In the genomic region with DNA sequence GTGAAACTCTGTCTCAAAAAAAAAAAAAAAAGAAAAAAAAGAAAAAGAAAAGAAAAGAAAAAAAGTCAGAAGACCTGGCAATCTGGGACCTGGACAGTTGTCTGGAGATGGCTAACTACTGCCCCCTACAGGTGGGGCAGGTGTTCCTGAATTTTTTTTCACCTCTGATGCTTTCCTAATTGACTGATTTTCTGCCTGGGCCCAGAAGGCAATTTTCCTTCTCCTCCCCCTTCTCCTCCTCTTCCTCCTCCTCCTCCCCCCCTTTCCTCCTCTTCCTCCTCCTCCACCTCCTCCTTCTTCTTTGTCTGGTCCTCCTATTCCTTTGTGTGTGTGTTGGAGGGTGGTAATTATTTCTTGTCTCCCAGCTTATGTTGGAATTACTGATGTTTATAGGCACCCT, we compare ENCODE assay signal across 8 cellular contexts. TPM values are rescaled to one million over a fixed set of nuclear protein-coding genes. Genes with fewer than 3 reads are reported as not detected.
A peak's percentile ranks its signal among the peaks of the same experiment; 100 is the strongest.
DNase-seq lines count a peak whose midpoint lies in the region; ATAC-seq and TF ChIP-seq lines count a peak whose summit lies in the region.

No MANE protein-coding gene starts in this region.

- intact Hi-C loops in activated CD8-positive, alpha-beta T cell treated with anti-CD3 and anti-CD28 coated beads for 36 hours (cut with micrococcal nuclease) = no loop called here

- no peak overlapping the region for H3K27ac ChIP-seq in CD8-positive, alpha-beta memory T cell (ENCODE audit: low read depth, low read length)

- H3K27me3 Mint-ChIP-seq in activated CD8-positive, alpha-beta T cell treated with anti-CD3 and anti-CD28 coated beads for 36 hours = peaks cover 7% of the 10 kb centered on the region
- H3K27me3 Mint-ChIP-seq in nephron progenitor cell (ENCODE audit: low read depth, poor library complexity) = peaks cover 75% of the 10 kb centered on the region
- peaks cover under 1 to 11% of the 10 kb centered on the region in 2 donors for H3K27me3 Mint-ChIP-seq in CD8-positive, alpha-beta memory T cell
- peaks cover 17 to 38% of the 10 kb centered on the region in 2 donors for H3K27me3 Mint-ChIP-seq in stimulated activated naive B cell treated with anti-CD40 and anti-IgM and Interleukin-4, amounts not matched to agents 10 μg/mL and 1 μg/mL and 100 μg/mL, for 72 hours

- H3K36me3 Mint-ChIP-seq in activated CD8-positive, alpha-beta T cell treated with anti-CD3 and anti-CD28 coated beads for 36 hours (ENCODE audit: low read depth) = no peaks in the 10 kb centered on the region
- no peaks in the 10 kb centered on the region for H3K36me3 Mint-ChIP-seq in nephron progenitor cell (ENCODE audit: low read depth)
- no peaks in the 10 kb centered on the region for H3K36me3 Mint-ChIP-seq in CD8-positive, alpha-beta memory T cell
- no peaks in the 10 kb centered on the region for H3K36me3 Mint-ChIP-seq in stimulated activated naive B cell treated with anti-CD40 and anti-IgM and Interleukin-4, amounts not matched to agents 10 μg/mL and 1 μg/mL and 100 μg/mL, for 72 hours

- peak; percentile 67 for TF ChIP-seq CTCF in LNCaP clone FGC (IDR thresholded peaks at IDR 0.05; ENCODE audit: control insufficient read depth, extremely low read depth, insufficient read depth)
- TF ChIP-seq CTCF in activated CD8-positive, alpha-beta T cell treated with anti-CD3 and anti-CD28 coated beads for 36 hours (IDR thresholded peaks at IDR 0.05) = peak; percentile 51
- TF ChIP-seq CTCF in nephron progenitor cell (IDR thresholded peaks at IDR 0.05) = peak; percentile 33

- POLR2A ChIA-PET in activated CD8-positive, alpha-beta T cell treated with anti-CD3 and anti-CD28 coated beads for 36 hours (lab: Charles Lee) = no interaction called here
- POLR2A ChIA-PET in CD8-positive, alpha-beta memory T cell (lab: Charles Lee) = no interaction called here

- no peak overlapping the region for H3K4me3 ChIP-seq in LNCaP clone FGC (ENCODE audit: low read depth, low read length)
- H3K4me3 ChIP-seq in CD8-positive, alpha-beta memory T cell (ENCODE audit: low read length) = no peak overlapping the region

- no peaks in the 10 kb centered on the region for H3K4me1 ChIP-seq in CD8-positive, alpha-beta memory T cell (ENCODE audit: insufficient read depth, low read length)

- DNase-seq in NCI-H748 (lab: John Stamatoyannopoulos, UW; ENCODE audit: unreplicated experiment) = peak; percentile 21
- DNase-seq in NCI-H748 treated with DMSO at 0.1 percent for 48 hours (lab: John Stamatoyannopoulos, UW) = no peak
- DNase-seq in LNCaP clone FGC (ENCODE audit: low read depth) = peak; percentile 23
- DNase-seq in activated CD8-positive, alpha-beta T cell treated with anti-CD3 and anti-CD28 coated beads for 36 hours = peak; percentile 43
- no peak for DNase-seq in nephron progenitor cell
- no peak for DNase-seq in CD8-positive, alpha-beta memory T cell
- no peak for DNase-seq in mesenteric fat pad (ENCODE audit: low spot score)
- no peak for DNase-seq in stimulated activated naive B cell treated with anti-CD40 and anti-IgM and Interleukin-4, amounts not matched to agents 10 μg/mL and 1 μg/mL and 100 μg/mL, for 72 hours

- H3K9me3 ChIP-seq in CD8-positive, alpha-beta memory T cell (ENCODE audit: low read length) = no peaks in the 10 kb centered on the region

- no peak for ATAC-seq in activated CD8-positive, alpha-beta T cell treated with anti-CD3 and anti-CD28 coated beads for 36 hours
- ATAC-seq in stimulated activated naive B cell treated with anti-CD40 and anti-IgM and Interleukin-4, amounts not matched to agents 10 μg/mL and 1 μg/mL and 100 μg/mL, for 72 hours (replicated peaks) = no peak

- no peaks in the 10 kb centered on the region for H3K36me3 ChIP-seq in CD8-positive, alpha-beta memory T cell (ENCODE audit: insufficient read depth, low read length)

- no peaks in the 10 kb centered on the region for H3K4me1 Mint-ChIP-seq in activated CD8-positive, alpha-beta T cell treated with anti-CD3 and anti-CD28 coated beads for 36 hours (ENCODE audit: low read depth)
- no peaks in the 10 kb centered on the region for H3K4me1 Mint-ChIP-seq in nephron progenitor cell
- no peaks in the 10 kb centered on the region for H3K4me1 Mint-ChIP-seq in CD8-positive, alpha-beta memory T cell
- no peaks in the 10 kb centered on the region for H3K4me1 Mint-ChIP-seq in stimulated activated naive B cell treated with anti-CD40 and anti-IgM and Interleukin-4, amounts not matched to agents 10 μg/mL and 1 μg/mL and 100 μg/mL, for 72 hours

- CTCF ChIA-PET in activated CD8-positive, alpha-beta T cell treated with anti-CD3 and anti-CD28 coated beads for 36 hours (lab: Charles Lee) = interaction anchor here (1.3 to 1.6 kb wide), 2 partner anchors 30 to 1407 kb away, joined by 3 to 8 read pairs; no protein-coding TSS in a partner anchor
- CTCF ChIA-PET in CD8-positive, alpha-beta memory T cell (lab: Charles Lee) = no interaction called here

- no peaks in the 10 kb centered on the region for H3K9me3 Mint-ChIP-seq in activated CD8-positive, alpha-beta T cell treated with anti-CD3 and anti-CD28 coated beads for 36 hours
- no peaks in the 10 kb centered on the region for H3K9me3 Mint-ChIP-seq in nephron progenitor cell
- peaks cover 0 to 3% (median 0%) of the 10 kb centered on the region in 5 donors for H3K9me3 Mint-ChIP-seq in CD8-positive, alpha-beta memory T cell
- no peaks in the 10 kb centered on the region for H3K9me3 Mint-ChIP-seq in stimulated activated naive B cell treated with anti-CD40 and anti-IgM and Interleukin-4, amounts not matched to agents 10 μg/mL and 1 μg/mL and 100 μg/mL, for 72 hours

- no peaks in the 10 kb centered on the region for H3K27me3 ChIP-seq in CD8-positive, alpha-beta memory T cell (ENCODE audit: insufficient read depth, low read length, poor library complexity, severe bottlenecking)

- H3K27ac Mint-ChIP-seq in activated CD8-positive, alpha-beta T cell treated with anti-CD3 and anti-CD28 coated beads for 36 hours = no peak overlapping the region
- H3K27ac Mint-ChIP-seq in nephron progenitor cell = no peak overlapping the region
- no peak overlapping the region for H3K27ac Mint-ChIP-seq in CD8-positive, alpha-beta memory T cell
- no peak overlapping the region for H3K27ac Mint-ChIP-seq in stimulated activated naive B cell treated with anti-CD40 and anti-IgM and Interleukin-4, amounts not matched to agents 10 μg/mL and 1 μg/mL and 100 μg/mL, for 72 hours

- no peak overlapping the region for H3K4me3 Mint-ChIP-seq in activated CD8-positive, alpha-beta T cell treated with anti-CD3 and anti-CD28 coated beads for 36 hours
- H3K4me3 Mint-ChIP-seq in nephron progenitor cell = no peak overlapping the region
- H3K4me3 Mint-ChIP-seq in CD8-positive, alpha-beta memory T cell = no peak overlapping the region
- no peak overlapping the region for H3K4me3 Mint-ChIP-seq in stimulated activated naive B cell treated with anti-CD40 and anti-IgM and Interleukin-4, amounts not matched to agents 10 μg/mL and 1 μg/mL and 100 μg/mL, for 72 hours

RNA-seq across cellular contexts. Expression of gene IRX5, which starts 26.7 kb away (rescaled TPM):
- total RNA-seq in activated CD8-positive, alpha-beta T cell treated with anti-CD3 and anti-CD28 coated beads for 36 hours = under 1 TPM; 0.14 to 0.34 TPM
- not detected for total RNA-seq in CD8-positive, alpha-beta memory T cell
- polyA plus RNA-seq in CD8-positive, alpha-beta memory T cell = not detected
- not detected for total RNA-seq in mesenteric fat pad

Comparison
In these comparisons a context has a peak if more than half of its experiments do, and no peak if none do; other contexts are left out.
1. DNase-seq: peak in NCI-H748 (single experiment), LNCaP clone FGC (single experiment) and activated CD8-positive, alpha-beta T cell treated with anti-CD3 and anti-CD28 coated beads for 36 hours (single experiment); none in NCI-H748 treated with DMSO at 0.1 percent for 48 hours (single experiment), nephron progenitor cell (single experiment), CD8-positive, alpha-beta memory T cell (0 of 5), mesenteric fat pad (single experiment) and stimulated activated naive B cell treated with anti-CD40 and anti-IgM and Interleukin-4, amounts not matched to agents 10 μg/mL and 1 μg/mL and 100 μg/mL, for 72 hours (single experiment).
2. Peak in every context shown above with its lines, with median percentiles within 50 percentile points of each other: CTCF ChIP-seq.